Comparison of ENCODE assay signal across 8 cellular contexts in the genomic region with DNA sequence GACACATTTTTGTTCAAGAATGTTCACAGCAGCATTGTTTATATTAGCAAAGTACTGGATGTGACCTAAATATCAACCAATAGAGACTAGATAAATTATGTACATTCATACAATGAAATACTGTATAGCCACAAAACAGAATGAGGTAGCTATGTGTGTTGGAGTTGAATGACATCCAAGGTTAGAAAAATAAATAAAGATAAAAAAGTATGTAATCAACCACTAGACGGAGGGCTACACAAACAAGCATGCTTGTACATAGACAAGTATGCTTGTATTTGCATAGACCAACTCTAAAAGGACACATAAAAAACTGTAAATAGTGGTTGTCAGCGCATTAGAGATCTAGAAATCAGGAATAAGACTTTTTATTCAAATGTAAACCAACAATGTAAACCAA. TPM values are rescaled to one million over a fixed set of nuclear protein-coding genes. Genes with fewer than 3 reads are reported as not detected.
DNase-seq lines count a peak whose midpoint lies in the region; ATAC-seq and TF ChIP-seq lines count a peak whose summit lies in the region.

No MANE protein-coding gene starts in this region.

- peaks cover 0 to 9% (median 0%) of the 10 kb centered on the region in 3 donors for H3K36me3 ChIP-seq in Peyer's patch
- peaks cover 0 to 17% of the 10 kb centered on the region in 2 donors for H3K36me3 ChIP-seq in psoas muscle (ENCODE audit: insufficient read depth in 1 of 2, low read depth in 1 of 2)

- H3K27ac ChIP-seq in Peyer's patch (peak overlapping the region in 1 of 4 donors; percentile 97), psoas muscle (peak overlapping the region; percentile 98)

- no peak for ATAC-seq in psoas muscle
- no peak for ATAC-seq in GM19023 (IDR thresholded peaks at IDR 0.05; ENCODE audit: unreplicated experiment)

- no peak for TF ChIP-seq POLR2A in Peyer's patch (IDR thresholded peaks at IDR 0.05)

- H3K4me1 ChIP-seq in Peyer's patch: peaks cover 0 to 36% (median 9%) of the 10 kb centered on the region in 4 donors
- peaks cover 52% of the 10 kb centered on the region for H3K4me1 ChIP-seq in psoas muscle

- intact Hi-C loops in psoas muscle (cut with DNase I): loop anchor here (5.0 to 10.0 kb wide), 4 partner anchors 79 to 303 kb away; partner anchors contain the start of genes AP3S1 (in 1 of the 2) and ATG12 (in 1 of the 2)

- H3K9me3 ChIP-seq in Peyer's patch (no peaks in the 10 kb centered on the region), psoas muscle (no peaks in the 10 kb centered on the region)

- no peak for DNase-seq in GM12865 (ENCODE audit: low read depth)
- DNase-seq in Peyer's patch: no peak
- no peak for DNase-seq in epithelial cell of proximal tubule (ENCODE audit: low read depth)
- no peak for DNase-seq in psoas muscle
- DNase-seq in 8988T: no peak
- DNase-seq in COLO829 (ENCODE audit: low spot score): no peak
- DNase-seq in OCI-M2 (lab: John Stamatoyannopoulos, UW; ENCODE audit: unreplicated experiment): no peak

- peak overlapping the region; percentile 79 for H3K4me3 ChIP-seq in GM12865 (ENCODE audit: low read depth, low read length)
- peak overlapping the region in 3 of 4 donors; percentile 71 to 81 (median 72) for H3K4me3 ChIP-seq in Peyer's patch
- peak overlapping the region; percentile 83 for H3K4me3 ChIP-seq in epithelial cell of proximal tubule (ENCODE audit: low read depth, low read length)
- H3K4me3 ChIP-seq in psoas muscle: peak overlapping the region; percentile 93

- TF ChIP-seq CTCF in GM12865 (IDR thresholded peaks at IDR 0.05; ENCODE audit: insufficient read depth, low read depth, low read length, missing control alignments): no peak
- no peak for TF ChIP-seq CTCF in Peyer's patch (IDR thresholded peaks at IDR 0.05)
- TF ChIP-seq CTCF in epithelial cell of proximal tubule (conservative IDR thresholded peaks at IDR 0.05; ENCODE audit: low read depth, low read length): no peak
- TF ChIP-seq CTCF in psoas muscle (IDR thresholded peaks at IDR 0.05): no peak

- H3K27me3 ChIP-seq in Peyer's patch (no peaks in the 10 kb centered on the region), psoas muscle (ENCODE audit: insufficient read depth in 3 of 3, low read length in 2 of 3) (no peaks in the 10 kb centered on the region)

- 15 to 19% (median 18%) methylated on average over 2 of the region's 2 CpGs for WGBS in psoas muscle, 3 donors

RNA-seq across cellular contexts. Expression of gene FEM1C, which starts 3.0 kb away (rescaled TPM):
- total RNA-seq in Peyer's patch (10 to 100 TPM; 17.3 to 31.9 (median 28.2) TPM), epithelial cell of proximal tubule (11.0 and 14.4 TPM in 2 replicates), psoas muscle (10 to 100 TPM; 26.0 to 44.5 (median 32.8) TPM)
- 10 to 100 TPM in 2 of 3 donors, 1 to 10 TPM in 1; 9.1 to 24.0 (median 15.8) TPM for polyA plus RNA-seq in psoas muscle
